Comparison of ENCODE assay signal across 14 cellular contexts in genomic region chr9:125066839-125067619, GRCh38.
DNase-seq lines count a peak whose midpoint lies in the region; ATAC-seq and TF ChIP-seq lines count a peak whose summit lies in the region.
"Had no signal": no experiment of that assay in that cellular context is flagged by ENCODE, and none has a peak within 500 bp of the region (broad histone marks: within the 10 kb centered on the region; RNA-seq: fewer than 3 reads in every experiment).

No MANE protein-coding gene starts in this region.

- TF ChIP-seq CTCF in cardiac muscle cell (IDR thresholded peaks at IDR 0.05; ENCODE audit: low read depth, low read length) = no peak
- no peak for TF ChIP-seq CTCF in heart left ventricle (IDR thresholded peaks at IDR 0.05)
- no peak for TF ChIP-seq CTCF in upper lobe of right lung (IDR thresholded peaks at IDR 0.05)

- H3K27ac ChIP-seq in cardiac muscle cell (peak overlapping the region; percentile 21), heart left ventricle (peak overlapping the region in 1 of 12 donors; percentile 36), angular gyrus (ENCODE audit: low read depth, low read length) (peak overlapping the region; percentile 54), upper lobe of right lung (peak overlapping the region; percentile 2)
- H3K27ac ChIP-seq: suprapubic skin had no signal

- no peak overlapping the region for H3K4me3 ChIP-seq in cardiac muscle cell
- no peak overlapping the region for H3K4me3 ChIP-seq in heart left ventricle
- H3K4me3 ChIP-seq in upper lobe of right lung = no peak overlapping the region
- H3K4me3 ChIP-seq: suprapubic skin had no signal

- no peak for ATAC-seq in heart left ventricle
- peak; percentile 60 for ATAC-seq in left colon
- peak; percentile 51 for ATAC-seq in upper lobe of right lung
- ATAC-seq in GM18498 (IDR thresholded peaks at IDR 0.05; ENCODE audit: unreplicated experiment) = no peak
- no peak for ATAC-seq in left lobe of liver
- ATAC-seq in GM18861 (IDR thresholded peaks at IDR 0.05; ENCODE audit: unreplicated experiment) = no peak
- ATAC-seq: esophagus mucosa, Panc1 had no signal

- DNase-seq in cardiac muscle cell (ENCODE audit: low read depth in 1 of 2, low spot score in 1 of 2) (peak in 1 of 2 donors; percentile 17), heart left ventricle (no peak), left colon (no peak), upper lobe of right lung (no peak), left lobe of liver (ENCODE audit: low spot score) (no peak)
- DNase-seq: activated CD4-positive, alpha-beta T cell treated with anti-CD3 and anti-CD28 coated beads for 48 hours; activated naive CD8-positive, alpha-beta T cell treated with anti-CD3 and anti-CD28 coated beads for 36 hours; COR-L47 had no signal

- no peaks in the 10 kb centered on the region for H3K4me1 ChIP-seq in cardiac muscle cell (ENCODE audit: low read depth)
- H3K4me1 ChIP-seq in heart left ventricle = peaks cover 0 to 6% (median 0%) of the 10 kb centered on the region in 12 donors
- H3K4me1 ChIP-seq in upper lobe of right lung = peaks cover 6% of the 10 kb centered on the region

- TF ChIP-seq POLR2A in heart left ventricle (IDR thresholded peaks at IDR 0.05) = no peak

- WGBS in heart left ventricle, 4 donors = 63 to 76% (median 67%) methylated on average over 10 of the region's 10 CpGs

- H3K27me3 ChIP-seq in cardiac muscle cell = no peaks in the 10 kb centered on the region
- H3K27me3 ChIP-seq in heart left ventricle = no peaks in the 10 kb centered on the region
- no peaks in the 10 kb centered on the region for H3K27me3 ChIP-seq in upper lobe of right lung
- H3K27me3 ChIP-seq: suprapubic skin had no signal

- H3K36me3 ChIP-seq in cardiac muscle cell (no peaks in the 10 kb centered on the region), heart left ventricle (no peaks in the 10 kb centered on the region), upper lobe of right lung (no peaks in the 10 kb centered on the region)
- H3K36me3 ChIP-seq: suprapubic skin had no signal

- intact Hi-C loops in heart left ventricle (cut with DNase I) (no loop called here), left colon (cut with DNase I, micrococcal nuclease) (no loop called here), upper lobe of right lung (cut with DNase I) (no loop called here)

- H3K9me3 ChIP-seq in cardiac muscle cell (ENCODE audit: low read depth) (no peaks in the 10 kb centered on the region), heart left ventricle (peaks cover 0 to 8% (median 0%) of the 10 kb centered on the region in 12 donors), upper lobe of right lung (no peaks in the 10 kb centered on the region)
- H3K9me3 ChIP-seq: suprapubic skin had no signal

Comparison
In these comparisons a context has a peak if more than half of its experiments do, and no peak if none do; other contexts are left out.
1. ATAC-seq: peak in left colon (single experiment) and upper lobe of right lung (single experiment); none in heart left ventricle (0 of 4), GM18498 (single experiment), left lobe of liver (single experiment) and GM18861 (single experiment).